Comparison of ENCODE assay signal across 8 cellular contexts in genomic region chr19:8321067-8321759, GRCh38. TPM values are rescaled to one million over a fixed set of nuclear protein-coding genes. Genes with fewer than 3 reads are reported as not detected.
DNase-seq lines count a peak whose midpoint lies in the region; ATAC-seq and TF ChIP-seq lines count a peak whose summit lies in the region.

Gene NDUFA7 (minus strand): TSS chr19:8321375. CDS start chr19:8321358, 17 bp downstream.
Gene RPS28 (plus strand): TSS chr19:8321496. CDS start chr19:8321531, 35 bp downstream.

- H2AFZ ChIP-seq in SU-DHL-6 (ENCODE audit: low read depth, low read length, severe bottlenecking) = peak within 1 kb of the TSS; percentile 33

- H3K4me3 ChIP-seq in SU-DHL-6 (ENCODE audit: insufficient read depth, low read length, poor library complexity, severe bottlenecking) = peak within 1 kb of the TSS; percentile 95
- peak within 1 kb of the TSS; percentile 80 for H3K4me3 ChIP-seq in ovary
- peak within 1 kb of the TSS; percentile 85 for H3K4me3 ChIP-seq in thymus (ENCODE audit: low read length)

- intact Hi-C loops in ovary (cut with DNase I) = no loop called here

- H3K9me2 ChIP-seq in SU-DHL-6 (replicated peaks; ENCODE audit: insufficient read depth, low read length) = no peaks in the 10 kb centered on the region

- H3K9ac ChIP-seq in SU-DHL-6 (ENCODE audit: low read length) = peak within 1 kb of the TSS; percentile 92

- peak; percentile 92 for ATAC-seq in HG02759 (IDR thresholded peaks at IDR 0.05; ENCODE audit: unreplicated experiment)
- peak; percentile 89 for ATAC-seq in activated naive CD8-positive, alpha-beta T cell treated with anti-CD3 and anti-CD28 coated beads, Interleukin-2, amount 10 ng/mL, durations not matched to agents 7 days and 5 days (ENCODE audit: low read depth)

- H3K79me2 ChIP-seq in SU-DHL-6 (ENCODE audit: insufficient read depth, low read length) = peaks cover 34% of the 10 kb centered on the region

- peak within 1 kb of the TSS; percentile 99 for H3K4me3 Mint-ChIP-seq in activated naive CD8-positive, alpha-beta T cell treated with anti-CD3 and anti-CD28 coated beads, Interleukin-2, amount 10 ng/mL, durations not matched to agents 7 days and 5 days
- peak within 1 kb of the TSS; percentile 98 for H3K4me3 Mint-ChIP-seq in glutamatergic neuron (ENCODE audit: unreplicated experiment)

- peak; percentile 88 to 97 (median 96) for DNase-seq in NCI-H1417 (lab: John Stamatoyannopoulos, UW)
- DNase-seq in activated naive CD8-positive, alpha-beta T cell treated with anti-CD3 and anti-CD28 coated beads, Interleukin-2, amount 10 ng/mL, durations not matched to agents 7 days and 5 days = peak; percentile 98
- peak; percentile 97 for DNase-seq in glutamatergic neuron
- peak; percentile 96 to 99 (median 98) for DNase-seq in ovary

- peak within 1 kb of the TSS; percentile 100 for H3K27ac Mint-ChIP-seq in activated naive CD8-positive, alpha-beta T cell treated with anti-CD3 and anti-CD28 coated beads, Interleukin-2, amount 10 ng/mL, durations not matched to agents 7 days and 5 days
- H3K27ac Mint-ChIP-seq in glutamatergic neuron (ENCODE audit: unreplicated experiment) = peak within 1 kb of the TSS; percentile 98

- POLR2A ChIA-PET in activated naive CD8-positive, alpha-beta T cell treated with anti-CD3 and anti-CD28 coated beads, Interleukin-2, amount 10 ng/mL, durations not matched to agents 7 days and 5 days (lab: Charles Lee) = interaction anchor here (0.6 to 1.9 kb wide), 12 partner anchors 10 to 377 kb away, joined by 3 to 13 read pairs (median 5); partner anchors contain the start of genes CD320, RAB11B and ZNF414

- 0 out of 3 replicates have a peak, but pooled peaks have one; percentile 29 for TF ChIP-seq CTCF in GM12872 (IDR thresholded peaks at IDR 0.05; ENCODE audit: insufficient read depth, low read depth, low read length)
- no peak for TF ChIP-seq CTCF in SU-DHL-6 (IDR thresholded peaks at IDR 0.05; ENCODE audit: insufficient read depth, low read length, poor library complexity, severe bottlenecking)
- no peak for TF ChIP-seq CTCF in glutamatergic neuron (IDR thresholded peaks at IDR 0.05; ENCODE audit: partially characterized antibody, unreplicated experiment)
- peak in 2 of 3 donors; percentile 17 to 62 for TF ChIP-seq CTCF in ovary (IDR thresholded peaks at IDR 0.05)

- H3K4me1 ChIP-seq in ovary (ENCODE audit: insufficient read depth) (peaks cover 8% of the 10 kb centered on the region), thymus (ENCODE audit: control insufficient read depth, insufficient read depth, low read length) (peaks cover 15% of the 10 kb centered on the region)

- H3K27ac ChIP-seq in SU-DHL-6 (ENCODE audit: low read depth, low read length) (peak within 1 kb of the TSS; percentile 52), ovary (peak within 1 kb of the TSS; percentile 74 to 83), thymus (ENCODE audit: low read depth) (peak within 1 kb of the TSS; percentile 92)

- H3K4me2 ChIP-seq in SU-DHL-6 (ENCODE audit: low read depth, low read length, poor library complexity, severe bottlenecking) = peak within 1 kb of the TSS; percentile 89

- peaks cover 9% of the 10 kb centered on the region; the same call in 1 of the 2 replicates for H4K20me1 ChIP-seq in SU-DHL-6 (ENCODE audit: low read depth, low read length)

- 0 to 1% (median 1%) methylated on average over 48 to 53 of the region's 53 CpGs for WGBS in ovary, 3 donors
- under 1% methylated on average over 53 of the region's 53 CpGs for WGBS in thymus

- H3K9me3 ChIP-seq in SU-DHL-6 (ENCODE audit: insufficient read depth, low read length) = no peaks in the 10 kb centered on the region
- H3K9me3 ChIP-seq in ovary = no peaks in the 10 kb centered on the region
- H3K9me3 ChIP-seq in thymus (ENCODE audit: control insufficient read depth) = no peaks in the 10 kb centered on the region

- peaks cover 30% of the 10 kb centered on the region for H3K4me1 Mint-ChIP-seq in activated naive CD8-positive, alpha-beta T cell treated with anti-CD3 and anti-CD28 coated beads, Interleukin-2, amount 10 ng/mL, durations not matched to agents 7 days and 5 days
- peaks cover 8% of the 10 kb centered on the region for H3K4me1 Mint-ChIP-seq in glutamatergic neuron (ENCODE audit: low read depth, unreplicated experiment)

- peaks cover 21% of the 10 kb centered on the region for H3F3A ChIP-seq in SU-DHL-6 (ENCODE audit: insufficient read depth)

- peaks cover 7% of the 10 kb centered on the region for H3K36me3 Mint-ChIP-seq in activated naive CD8-positive, alpha-beta T cell treated with anti-CD3 and anti-CD28 coated beads, Interleukin-2, amount 10 ng/mL, durations not matched to agents 7 days and 5 days
- H3K36me3 Mint-ChIP-seq in glutamatergic neuron (ENCODE audit: unreplicated experiment) = no peaks in the 10 kb centered on the region

- peak; percentile 98 for TF ChIP-seq POLR2A in ovary (IDR thresholded peaks at IDR 0.05)

- H3K36me3 ChIP-seq in SU-DHL-6 (ENCODE audit: low read length) = peaks cover 14% of the 10 kb centered on the region; the same call in 1 of the 2 replicates
- H3K36me3 ChIP-seq in ovary = no peaks in the 10 kb centered on the region
- H3K36me3 ChIP-seq in thymus (ENCODE audit: control insufficient read depth, insufficient read depth) = peaks cover 29% of the 10 kb centered on the region

- H3K9me3 Mint-ChIP-seq in activated naive CD8-positive, alpha-beta T cell treated with anti-CD3 and anti-CD28 coated beads, Interleukin-2, amount 10 ng/mL, durations not matched to agents 7 days and 5 days = no peaks in the 10 kb centered on the region
- peaks cover 9% of the 10 kb centered on the region for H3K9me3 Mint-ChIP-seq in glutamatergic neuron (ENCODE audit: unreplicated experiment)

- H3K27me3 ChIP-seq in SU-DHL-6 (ENCODE audit: low read length) = no peaks in the 10 kb centered on the region
- H3K27me3 ChIP-seq in ovary = no peaks in the 10 kb centered on the region
- H3K27me3 ChIP-seq in thymus (ENCODE audit: control insufficient read depth, insufficient read depth) = no peaks in the 10 kb centered on the region

- no peak for TF ChIP-seq EP300 in ovary (IDR thresholded peaks at IDR 0.05)

- no peaks in the 10 kb centered on the region for H3K27me3 Mint-ChIP-seq in activated naive CD8-positive, alpha-beta T cell treated with anti-CD3 and anti-CD28 coated beads, Interleukin-2, amount 10 ng/mL, durations not matched to agents 7 days and 5 days
- peaks cover 4% of the 10 kb centered on the region for H3K27me3 Mint-ChIP-seq in glutamatergic neuron (ENCODE audit: unreplicated experiment)

RNA-seq across cellular contexts. Expression of gene NDUFA7, which starts in this region (rescaled TPM):
- 10 to 100 TPM; 53.8 to 59.0 TPM for total RNA-seq in activated naive CD8-positive, alpha-beta T cell treated with anti-CD3 and anti-CD28 coated beads, Interleukin-2, amount 10 ng/mL, durations not matched to agents 7 days and 5 days
- total RNA-seq in glutamatergic neuron (ENCODE audit: unreplicated experiment) (65.1 TPM), ovary (10 to 100 TPM in 6 of 7 donors, 1 to 10 TPM in 1; 7.7 to 48.0 (median 30.2) TPM)
- polyA plus RNA-seq in ovary (10 to 100 TPM; 25.4 to 63.7 TPM), thymus (110 TPM)

RNA-seq across cellular contexts. Expression of gene RPS28, which starts in this region (rescaled TPM):
- 1,000 to 10,000 TPM; 1,838 to 1,917 TPM for total RNA-seq in activated naive CD8-positive, alpha-beta T cell treated with anti-CD3 and anti-CD28 coated beads, Interleukin-2, amount 10 ng/mL, durations not matched to agents 7 days and 5 days
- total RNA-seq in glutamatergic neuron (ENCODE audit: unreplicated experiment) (1,030 TPM), ovary (1,000 to 10,000 TPM in 6 of 7 donors, 100 to 1,000 TPM in 1; 749 to 2,713 (median 2,209) TPM)
- polyA plus RNA-seq in ovary (100 to 1,000 TPM in 1 of 2 donors, 10 to 100 TPM in 1; 47.7 to 795 TPM), thymus (1,415 TPM)

Comparison
In these comparisons a context has a peak if more than half of its experiments do, and no peak if none do; other contexts are left out.
1. Peak in every context shown above with its lines: DNase-seq, ATAC-seq, H3K4me3 ChIP-seq and H3K27ac ChIP-seq.
2. CTCF ChIP-seq: peak in GM12872 (single experiment) and ovary (2 of 3); none in SU-DHL-6 (single experiment) and glutamatergic neuron (single experiment).